Comparison of ENCODE assay signal across 19 cellular contexts in genomic region chr4:14143892-14144291, GRCh38.
DNase-seq lines count a peak whose midpoint lies in the region; ATAC-seq and TF ChIP-seq lines count a peak whose summit lies in the region.
"Had no signal": no experiment of that assay in that cellular context is flagged by ENCODE, and none has a peak within 500 bp of the region (broad histone marks: within the 10 kb centered on the region; RNA-seq: fewer than 3 reads in every experiment).

No MANE protein-coding gene starts in this region.

- TF ChIP-seq CTCF in GM12864 (IDR thresholded peaks at IDR 0.05; ENCODE audit: low read depth, low read length, missing control alignments) (peak; percentile 6), VCaP (conservative IDR thresholded peaks at IDR 0.05) (peak; percentile 55), GM10266 (IDR thresholded peaks at IDR 0.05; ENCODE audit: control insufficient read depth, insufficient read depth, low read depth, missing control alignments) (no peak)

- H3K27ac ChIP-seq in VCaP: no peak overlapping the region
- H3K27ac ChIP-seq: body of pancreas, HL-60 had no signal

- DNase-seq in GM12864 (ENCODE audit: low read depth): no peak
- DNase-seq in iris pigment epithelial cell (ENCODE audit: low read depth): peak; percentile 23
- no peak for DNase-seq in effector CD8-positive, alpha-beta T cell (lab: John Stamatoyannopoulos, UW)
- no peak for DNase-seq in middle frontal gyrus (ENCODE audit: extremely low spot score, low spot score)
- no peak for DNase-seq in GM10266 (ENCODE audit: extremely low spot score)
- DNase-seq: activated naive CD4-positive, alpha-beta T cell; BE2C; body of pancreas; DND-41; glutamatergic neuron; right cardiac atrium had no signal

- no peak overlapping the region for H3K4me3 ChIP-seq in GM12864 (ENCODE audit: low read depth, low read length)
- H3K4me3 ChIP-seq: body of pancreas, HAP-1 had no signal

- ATAC-seq in HG03565 (IDR thresholded peaks at IDR 0.05; ENCODE audit: unreplicated experiment) (peak; percentile 56), GM21786 (IDR thresholded peaks at IDR 0.05; ENCODE audit: unreplicated experiment) (no peak)
- ATAC-seq: body of pancreas; left lobe of liver; natural killer cell treated with Interleukin-12 subunit alpha and Interleukin-12 subunit beta and Interleukin-15 and Interleukin-18, amount 100 ng/mL, for 72 hours; right cardiac atrium; stimulated activated memory B cell treated with anti-CD40 and anti-IgM and Interleukin-4, amounts not matched to agents 10 μg/mL and 1 μg/mL and 100 μg/mL, for 72 hours had no signal
